ENCODE assay signal across 8 cellular contexts in genomic region chr12:46370380-46370734, GRCh38. TPM values are rescaled to one million over a fixed set of nuclear protein-coding genes. Genes with fewer than 3 reads are reported as not detected.
DNase-seq lines count a peak whose midpoint lies in the region; ATAC-seq, FAIRE-seq and TF ChIP-seq lines count a peak whose summit lies in the region.

No MANE protein-coding gene starts in this region.

- peak overlapping the region; percentile 96 for H3K4me3 Mint-ChIP-seq in activated CD8-positive, alpha-beta memory T cell treated with anti-CD3 and anti-CD28 coated beads, Interleukin-2, amount 10 ng/mL, durations not matched to agents 7 days and 5 days

- no peaks in the 10 kb centered on the region for H3K9me3 Mint-ChIP-seq in activated CD8-positive, alpha-beta memory T cell treated with anti-CD3 and anti-CD28 coated beads, Interleukin-2, amount 10 ng/mL, durations not matched to agents 7 days and 5 days (ENCODE audit: low read depth)

- peaks cover 60% of the 10 kb centered on the region for H3K36me3 Mint-ChIP-seq in activated CD8-positive, alpha-beta memory T cell treated with anti-CD3 and anti-CD28 coated beads, Interleukin-2, amount 10 ng/mL, durations not matched to agents 7 days and 5 days

- 7 to 15% (median 10%) methylated on average over 2 of the region's 2 CpGs for WGBS in adrenal gland, 4 donors
- WGBS in HepG2 (ENCODE audit: low lambda C conversion rate): 0% methylated on average over 2 of the region's 2 CpGs

- H3K9me3 ChIP-seq in adrenal gland (replicated peaks in 1 of 3) (no peaks in the 10 kb centered on the region), HepG2 (ENCODE audit: low read length) (no peaks in the 10 kb centered on the region), tibial artery (no peaks in the 10 kb centered on the region)

- H3K27me3 Mint-ChIP-seq in activated CD8-positive, alpha-beta memory T cell treated with anti-CD3 and anti-CD28 coated beads, Interleukin-2, amount 10 ng/mL, durations not matched to agents 7 days and 5 days: peaks cover 2% of the 10 kb centered on the region

- TF ChIP-seq POLR2A in adrenal gland (IDR thresholded peaks at IDR 0.05): no peak
- no peak; a peak in 2 of 4 replicates for TF ChIP-seq POLR2A in HepG2 (IDR thresholded peaks at IDR 0.05; ENCODE audit: insufficient read depth in 1 of 2, low read depth in 2 of 2, low read length in 2 of 2)

- ATAC-seq in activated CD8-positive, alpha-beta memory T cell treated with anti-CD3 and anti-CD28 coated beads, Interleukin-2, amount 10 ng/mL, durations not matched to agents 7 days and 5 days: no peak
- no peak for ATAC-seq in HepG2
- ATAC-seq in GM18873 (IDR thresholded peaks at IDR 0.05; ENCODE audit: low FRiP score, unreplicated experiment): no peak
- ATAC-seq in HG02678 (IDR thresholded peaks at IDR 0.05; ENCODE audit: unreplicated experiment): no peak

- DNase-seq in activated CD8-positive, alpha-beta memory T cell treated with anti-CD3 and anti-CD28 coated beads, Interleukin-2, amount 10 ng/mL, durations not matched to agents 7 days and 5 days: no peak
- no peak for DNase-seq in activated CD8-positive, alpha-beta memory T cell treated with anti-CD3 and anti-CD28 coated beads, Interleukin-2, amount 50 U/mL, for 4 hours
- DNase-seq in adrenal gland (no peak), HepG2 (ENCODE audit: low spot score) (no peak), tibial artery (no peak), cerebellar cortex (ENCODE audit: low spot score) (no peak)

- H3K27ac ChIP-seq in adrenal gland: peak overlapping the region in 4 of 5 donors; percentile 4 to 99 (median 98)
- peak overlapping the region; percentile 97 for H3K27ac ChIP-seq in HepG2 (ENCODE audit: extremely low read length, insufficient read depth, low read length)
- H3K27ac ChIP-seq in tibial artery: peak overlapping the region; percentile 96

- no peak for TF ChIP-seq RAD21 in HepG2 (CRISPR knock-in tag; IDR thresholded peaks at IDR 0.05)

- peak overlapping the region in 2 of 4 donors; percentile 86 to 88 for H3K4me3 ChIP-seq in adrenal gland
- peak overlapping the region; percentile 84 to 96 (median 94) for H3K4me3 ChIP-seq in HepG2 (replicated peaks in 1 of 3; ENCODE audit: insufficient read depth in 1 of 3, low read depth in 2 of 3, low read length in 3 of 3)
- H3K4me3 ChIP-seq in tibial artery: peak overlapping the region; percentile 88 to 99

- no peak for TF ChIP-seq CTCF in adrenal gland (IDR thresholded peaks at IDR 0.05)
- TF ChIP-seq CTCF in HepG2 (CRISPR knock-in tag; IDR thresholded peaks at IDR 0.05): no peak
- no peak for TF ChIP-seq CTCF in tibial artery (IDR thresholded peaks at IDR 0.05)

- H3K4me1 Mint-ChIP-seq in activated CD8-positive, alpha-beta memory T cell treated with anti-CD3 and anti-CD28 coated beads, Interleukin-2, amount 10 ng/mL, durations not matched to agents 7 days and 5 days: peaks cover 66% of the 10 kb centered on the region

- no peak overlapping the region for H2AFZ ChIP-seq in HepG2 (ENCODE audit: low read length)

- peaks cover 84% of the 10 kb centered on the region for H3K79me2 ChIP-seq in HepG2 (ENCODE audit: insufficient read depth, low read length)

- no peak for FAIRE-seq in HepG2 (lab: Jason Lieb, UNC)

- in situ Hi-C loops in HepG2 (cut with HindIII; ENCODE audit: extremely low pct_ligation_motif_present, low pct_unique_long_range_greater_than_20kb): loop anchor here (5.0 kb wide), 2 partner anchors 122 to 292 kb away; no protein-coding TSS in a partner anchor

- no peaks in the 10 kb centered on the region for H3K27me3 ChIP-seq in adrenal gland
- H3K27me3 ChIP-seq in HepG2 (ENCODE audit: control insufficient read depth in 1 of 2, insufficient read depth in 2 of 2, low read length in 2 of 2): peaks cover 0 to 3% of the 10 kb centered on the region in 2 experiments; a peak in 2 of 5 replicates
- H3K27me3 ChIP-seq in tibial artery: no peaks in the 10 kb centered on the region

- H3K4me2 ChIP-seq in HepG2 (ENCODE audit: low read depth, low read length): peak overlapping the region; percentile 94

- H3K27ac Mint-ChIP-seq in activated CD8-positive, alpha-beta memory T cell treated with anti-CD3 and anti-CD28 coated beads, Interleukin-2, amount 10 ng/mL, durations not matched to agents 7 days and 5 days: peak overlapping the region; percentile 99

- peak overlapping the region; percentile 98 for H3K9ac ChIP-seq in HepG2 (ENCODE audit: insufficient read depth, low read depth, low read length)

- TSS peak; percentile 41 for BruUV-seq in HepG2 (replicated peaks; lab: Mats Ljungman, UMichigan)

- H3K36me3 ChIP-seq in adrenal gland (replicated peaks in 1 of 2): peaks cover 0 to 58% of the 10 kb centered on the region in 2 donors
- peaks cover 28 to 60% of the 10 kb centered on the region in 2 experiments for H3K36me3 ChIP-seq in HepG2 (replicated peaks in 1 of 2; ENCODE audit: control insufficient read depth in 1 of 2, insufficient read depth in 2 of 2, low read length in 2 of 2)
- peaks cover 58 to 72% (median 58%) of the 10 kb centered on the region in 3 donors for H3K36me3 ChIP-seq in tibial artery

- TF ChIP-seq EP300 in HepG2 (IDR thresholded peaks at IDR 0.05; ENCODE audit: low read depth in 2 of 2, low read length in 2 of 2) (no peak), HepG2 (CRISPR knock-in tag; IDR thresholded peaks at IDR 0.05; ENCODE audit: borderline replicate concordance) (no peak)

- H3K4me1 ChIP-seq in adrenal gland (replicated peaks in 1 of 2) (peaks cover 45 to 57% of the 10 kb centered on the region in 2 donors), HepG2 (ENCODE audit: insufficient read depth, low read length) (peaks cover 56% of the 10 kb centered on the region), tibial artery (peaks cover 4 to 63% (median 44%) of the 10 kb centered on the region in 4 donors)

- peaks cover 72% of the 10 kb centered on the region for H4K20me1 ChIP-seq in HepG2 (ENCODE audit: insufficient read depth, low read length)

- POLR2A ChIA-PET in HepG2 (lab: Yijun Ruan, JAX): interaction anchor here (0.8 to 4.5 kb wide), 9 partner anchors 12 to 215 kb away, joined by 3 to 91 read pairs (median 10); no protein-coding TSS in a partner anchor

- CTCF ChIA-PET in activated CD8-positive, alpha-beta memory T cell treated with anti-CD3 and anti-CD28 coated beads, Interleukin-2, amount 10 ng/mL, durations not matched to agents 7 days and 5 days (lab: Charles Lee): interaction anchor here (0.7 to 1.4 kb wide), 3 partner anchors 19 to 291 kb away, joined by 3 to 5 read pairs (median 3); no protein-coding TSS in a partner anchor
- CTCF ChIA-PET in HepG2 (lab: Yijun Ruan, JAX; ENCODE audit: low intra/inter-chr PET ratio, low total read pairs): no interaction called here

- intact Hi-C loops in adrenal gland (cut with DNase I) (loop anchor here in 1 of 2 donors (5.0 to 10.0 kb wide), 3 partner anchors 114 to 292 kb away; no protein-coding TSS in a partner anchor), HepG2 (cut with micrococcal nuclease; ENCODE audit: unreplicated experiment) (loop anchor here (5.0 kb wide), 2 partner anchors 102 to 307 kb away; no protein-coding TSS in a partner anchor), tibial artery (cut with DNase I; ENCODE audit: low total_unique reads) (loop anchor here (2.0 to 10.0 kb wide), 5 partner anchors 14 to 292 kb away; partner anchors contain the start of gene SLC38A1)

TF ChIP-seq in HepG2, 621 proteins besides CTCF, POLR2A, EP300 and RAD21 (continues in another document):
- TF ChIP-seq ZNF367 (CRISPR knock-in tag; IDR thresholded peaks at IDR 0.05; ENCODE audit: borderline replicate concordance) (no peak), DPF2 (CRISPR knock-in tag; IDR thresholded peaks at IDR 0.05; ENCODE audit: borderline replicate concordance, low read depth) (no peak)

RNA-seq across cellular contexts. Expression of gene SLC38A2, which starts 2.2 kb away (rescaled TPM):
- 100 to 1,000 TPM; 168 to 258 TPM for total RNA-seq in activated CD8-positive, alpha-beta memory T cell treated with anti-CD3 and anti-CD28 coated beads, Interleukin-2, amount 10 ng/mL, durations not matched to agents 7 days and 5 days
- total RNA-seq in adrenal gland (100 to 1,000 TPM; 128 to 948 (median 375) TPM), HepG2 (2016; rRNA removed; fragmentation: Illumina TruSeq; extraction: Trizol) (230 and 368 TPM in 2 replicates)
- polyA plus RNA-seq in adrenal gland (100 to 1,000 TPM in 2 of 3 donors, 10 to 100 TPM in 1; 94.6 to 119 (median 108) TPM), HepG2 (2011; rRNA removed) (861 and 880 TPM in 2 replicates)
- 31.8 and 45.4 TPM in 2 replicates for total RNA-seq in HepG2 (2016; cell fraction: cytosol; rRNA removed; fragmentation: Illumina TruSeq; extraction: Trizol; ENCODE audit: low read depth)
- total RNA-seq in HepG2 (2016; cell fraction: insoluble cytoplasmic fraction; rRNA removed; fragmentation: Illumina TruSeq; extraction: Trizol): 210 and 375 TPM in 2 replicates
- total RNA-seq in HepG2 (2016; cell fraction: membrane; rRNA removed; fragmentation: Illumina TruSeq; extraction: Trizol): 98.8 and 127 TPM in 2 replicates
- 947 and 961 TPM in 2 replicates for total RNA-seq in HepG2 (2016; cell fraction: nucleus; rRNA removed; fragmentation: Illumina TruSeq; extraction: Trizol)
- polyA plus RNA-seq in HepG2 (2011; cell fraction: cytosol; rRNA removed): 346 and 636 TPM in 2 replicates
- 926 and 1,239 TPM in 2 replicates for polyA plus RNA-seq in HepG2 (2011; cell fraction: nucleus; rRNA removed)
- polyA plus RNA-seq in HepG2 (2012): 836 and 868 TPM in 2 replicates
- 8.1 TPM in 2 replicates for polyA plus RNA-seq in HepG2 (2016; cell fraction: cytosol; fragmentation: Illumina TruSeq; extraction: Trizol; ENCODE audit: low read depth)
- polyA plus RNA-seq in HepG2 (2016; cell fraction: insoluble cytoplasmic fraction; fragmentation: Illumina TruSeq; extraction: Trizol; ENCODE audit: low read depth): 138 and 148 TPM in 2 replicates
- 24.1 and 28.9 TPM in 2 replicates for polyA plus RNA-seq in HepG2 (2016; cell fraction: membrane; fragmentation: Illumina TruSeq; extraction: Trizol; ENCODE audit: low read depth)
- 882 and 909 TPM in 2 replicates for polyA plus RNA-seq in HepG2 (2016; cell fraction: nucleus; fragmentation: Illumina TruSeq; extraction: Trizol; ENCODE audit: insufficient read depth, low read depth)
- polyA minus RNA-seq in HepG2 (2011; rRNA and poly(A)+ RNA removed; ENCODE audit: low replicate concordance): 406 and 1,055 TPM in 2 replicates
- polyA minus RNA-seq in HepG2 (2011; cell fraction: cytosol; rRNA and poly(A)+ RNA removed): 1,075 and 1,302 TPM in 2 replicates
- 2,125 and 2,864 TPM in 2 replicates for polyA minus RNA-seq in HepG2 (2011; cell fraction: nucleus; rRNA and poly(A)+ RNA removed)
